1 cellular context compared by ENCODE assay signal in the genomic region with DNA sequence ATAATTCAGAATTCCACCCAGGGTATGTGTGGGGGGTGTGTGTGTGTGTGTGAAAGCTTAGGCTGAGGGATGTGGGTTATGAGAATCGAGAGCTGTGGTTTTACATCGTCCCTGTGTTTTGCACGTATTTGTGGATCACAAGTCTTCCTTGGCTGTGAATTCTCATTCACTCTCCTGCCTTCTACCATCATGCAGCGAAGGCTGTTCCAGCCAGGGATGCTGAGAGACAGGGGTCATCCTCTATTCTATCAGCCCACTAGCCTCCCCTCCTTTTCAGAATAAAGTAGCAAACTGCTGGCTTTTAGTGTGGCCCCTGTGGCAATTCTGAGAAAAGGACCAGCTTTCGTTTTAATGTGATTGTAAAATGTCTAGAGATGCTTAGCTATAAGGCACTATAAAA.
TF ChIP-seq lines count a peak whose summit lies in the region.

No MANE protein-coding gene starts in this region.

TF ChIP-seq in GM12878, 131 proteins besides CTCF, POLR2A, EP300 and RAD21 (continued from another document):
- no peak for TF ChIP-seq ZNF274 (IDR thresholded peaks at IDR 0.05; ENCODE audit: insufficient read depth, insufficient read length)
- no peak for TF ChIP-seq STAT1 (conservative IDR thresholded peaks at IDR 0.05)
- TF ChIP-seq HSF1 (IDR thresholded peaks at IDR 0.05; ENCODE audit: low read depth, low read length) = no peak
- no peak for TF ChIP-seq CHD4 (IDR thresholded peaks at IDR 0.05)
- no peak for TF ChIP-seq TCF3 (IDR thresholded peaks at IDR 0.05; ENCODE audit: borderline replicate concordance, insufficient read depth, low read depth, low read length)
- TF ChIP-seq, protein P1, sequence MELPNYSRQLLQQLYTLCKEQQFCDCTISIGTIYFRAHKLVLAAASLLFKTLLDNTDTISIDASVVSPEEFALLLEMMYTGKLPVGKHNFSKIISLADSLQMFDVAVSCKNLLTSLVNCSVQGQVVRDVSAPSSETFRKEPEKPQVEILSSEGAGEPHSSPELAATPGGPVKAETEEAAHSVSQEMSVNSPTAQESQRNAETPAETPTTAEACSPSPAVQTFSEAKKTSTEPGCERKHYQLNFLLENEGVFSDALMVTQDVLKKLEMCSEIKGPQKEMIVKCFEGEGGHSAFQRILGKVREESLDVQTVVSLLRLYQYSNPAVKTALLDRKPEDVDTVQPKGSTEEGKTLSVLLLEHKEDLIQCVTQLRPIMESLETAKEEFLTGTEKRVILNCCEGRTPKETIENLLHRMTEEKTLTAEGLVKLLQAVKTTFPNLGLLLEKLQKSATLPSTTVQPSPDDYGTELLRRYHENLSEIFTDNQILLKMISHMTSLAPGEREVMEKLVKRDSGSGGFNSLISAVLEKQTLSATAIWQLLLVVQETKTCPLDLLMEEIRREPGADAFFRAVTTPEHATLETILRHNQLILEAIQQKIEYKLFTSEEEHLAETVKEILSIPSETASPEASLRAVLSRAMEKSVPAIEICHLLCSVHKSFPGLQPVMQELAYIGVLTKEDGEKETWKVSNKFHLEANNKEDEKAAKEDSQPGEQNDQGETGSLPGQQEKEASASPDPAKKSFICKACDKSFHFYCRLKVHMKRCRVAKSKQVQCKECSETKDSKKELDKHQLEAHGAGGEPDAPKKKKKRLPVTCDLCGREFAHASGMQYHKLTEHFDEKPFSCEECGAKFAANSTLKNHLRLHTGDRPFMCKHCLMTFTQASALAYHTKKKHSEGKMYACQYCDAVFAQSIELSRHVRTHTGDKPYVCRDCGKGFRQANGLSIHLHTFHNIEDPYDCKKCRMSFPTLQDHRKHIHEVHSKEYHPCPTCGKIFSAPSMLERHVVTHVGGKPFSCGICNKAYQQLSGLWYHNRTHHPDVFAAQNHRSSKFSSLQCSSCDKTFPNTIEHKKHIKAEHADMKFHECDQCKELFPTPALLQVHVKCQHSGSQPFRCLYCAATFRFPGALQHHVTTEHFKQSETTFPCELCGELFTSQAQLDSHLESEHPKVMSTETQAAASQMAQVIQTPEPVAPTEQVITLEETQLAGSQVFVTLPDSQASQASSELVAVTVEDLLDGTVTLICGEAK (IDR thresholded peaks at IDR 0.05; ENCODE audit: borderline replicate concordance) = no peak
- no peak for TF ChIP-seq RCOR1 (conservative IDR thresholded peaks at IDR 0.05; ENCODE audit: low read depth, low read length)
- TF ChIP-seq, protein P2, sequence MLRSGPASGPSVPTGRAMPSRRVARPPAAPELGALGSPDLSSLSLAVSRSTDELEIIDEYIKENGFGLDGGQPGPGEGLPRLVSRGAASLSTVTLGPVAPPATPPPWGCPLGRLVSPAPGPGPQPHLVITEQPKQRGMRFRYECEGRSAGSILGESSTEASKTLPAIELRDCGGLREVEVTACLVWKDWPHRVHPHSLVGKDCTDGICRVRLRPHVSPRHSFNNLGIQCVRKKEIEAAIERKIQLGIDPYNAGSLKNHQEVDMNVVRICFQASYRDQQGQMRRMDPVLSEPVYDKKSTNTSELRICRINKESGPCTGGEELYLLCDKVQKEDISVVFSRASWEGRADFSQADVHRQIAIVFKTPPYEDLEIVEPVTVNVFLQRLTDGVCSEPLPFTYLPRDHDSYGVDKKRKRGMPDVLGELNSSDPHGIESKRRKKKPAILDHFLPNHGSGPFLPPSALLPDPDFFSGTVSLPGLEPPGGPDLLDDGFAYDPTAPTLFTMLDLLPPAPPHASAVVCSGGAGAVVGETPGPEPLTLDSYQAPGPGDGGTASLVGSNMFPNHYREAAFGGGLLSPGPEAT (IDR thresholded peaks at IDR 0.05; ENCODE audit: low read depth) = peak; percentile 37; the same call in 1 of the 2 replicates
- TF ChIP-seq CHD2 (IDR thresholded peaks at IDR 0.05; ENCODE audit: borderline replicate concordance, low read depth, low read length) = 0 out of 2 replicates have a peak, but pooled peaks have one; percentile 32
- peak; percentile 38; the same call in 1 of the 2 replicates for TF ChIP-seq DPF2 (IDR thresholded peaks at IDR 0.05)
- TF ChIP-seq CBFB (IDR thresholded peaks at IDR 0.05; ENCODE audit: low read depth) = no peak
- peak; percentile 8; the same call in 1 of the 2 replicates for TF ChIP-seq BCL11A (IDR thresholded peaks at IDR 0.05; ENCODE audit: low read depth, low read length)
- TF ChIP-seq CREB1 (IDR thresholded peaks at IDR 0.05; ENCODE audit: low read depth) = no peak
- TF ChIP-seq ZSCAN29 (IDR thresholded peaks at IDR 0.05) = no peak
- 0 out of 2 replicates have a peak, but pooled peaks have one; percentile 28 for TF ChIP-seq GATAD2B (conservative IDR thresholded peaks at IDR 0.05; ENCODE audit: low read depth)
- TF ChIP-seq ZNF217 (IDR thresholded peaks at IDR 0.05) = no peak
- TF ChIP-seq NR2F1 (conservative IDR thresholded peaks at IDR 0.05) = no peak
- TF ChIP-seq POU2F2 (IDR thresholded peaks at IDR 0.05; ENCODE audit: borderline replicate concordance, low read depth, low read length) = 0 out of 3 replicates have a peak, but pooled peaks have one; percentile 24
- TF ChIP-seq IKZF1 (conservative IDR thresholded peaks at IDR 0.05) = peak; percentile 79
- TF ChIP-seq IKZF2 (IDR thresholded peaks at IDR 0.05) = peak; percentile 62 to 78; a peak in 3 of 4 replicates
- TF ChIP-seq RAD51 (IDR thresholded peaks at IDR 0.05) = no peak
- peak; percentile 56; the same call in 1 of the 2 replicates for TF ChIP-seq MTA2 (IDR thresholded peaks at IDR 0.05; ENCODE audit: low read depth)
- TF ChIP-seq, protein P3, sequence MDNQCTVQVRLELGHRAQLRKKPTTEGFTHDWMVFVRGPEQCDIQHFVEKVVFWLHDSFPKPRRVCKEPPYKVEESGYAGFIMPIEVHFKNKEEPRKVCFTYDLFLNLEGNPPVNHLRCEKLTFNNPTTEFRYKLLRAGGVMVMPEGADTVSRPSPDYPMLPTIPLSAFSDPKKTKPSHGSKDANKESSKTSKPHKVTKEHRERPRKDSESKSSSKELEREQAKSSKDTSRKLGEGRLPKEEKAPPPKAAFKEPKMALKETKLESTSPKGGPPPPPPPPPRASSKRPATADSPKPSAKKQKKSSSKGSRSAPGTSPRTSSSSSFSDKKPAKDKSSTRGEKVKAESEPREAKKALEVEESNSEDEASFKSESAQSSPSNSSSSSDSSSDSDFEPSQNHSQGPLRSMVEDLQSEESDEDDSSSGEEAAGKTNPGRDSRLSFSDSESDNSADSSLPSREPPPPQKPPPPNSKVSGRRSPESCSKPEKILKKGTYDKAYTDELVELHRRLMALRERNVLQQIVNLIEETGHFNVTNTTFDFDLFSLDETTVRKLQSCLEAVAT (IDR thresholded peaks at IDR 0.05) = peak; percentile 43; the same call in 1 of the 2 replicates
TF ChIP-seq in GM12878: peak in this region for 11.
